ENCODE assay signal across 11 cellular contexts in the genomic region with DNA sequence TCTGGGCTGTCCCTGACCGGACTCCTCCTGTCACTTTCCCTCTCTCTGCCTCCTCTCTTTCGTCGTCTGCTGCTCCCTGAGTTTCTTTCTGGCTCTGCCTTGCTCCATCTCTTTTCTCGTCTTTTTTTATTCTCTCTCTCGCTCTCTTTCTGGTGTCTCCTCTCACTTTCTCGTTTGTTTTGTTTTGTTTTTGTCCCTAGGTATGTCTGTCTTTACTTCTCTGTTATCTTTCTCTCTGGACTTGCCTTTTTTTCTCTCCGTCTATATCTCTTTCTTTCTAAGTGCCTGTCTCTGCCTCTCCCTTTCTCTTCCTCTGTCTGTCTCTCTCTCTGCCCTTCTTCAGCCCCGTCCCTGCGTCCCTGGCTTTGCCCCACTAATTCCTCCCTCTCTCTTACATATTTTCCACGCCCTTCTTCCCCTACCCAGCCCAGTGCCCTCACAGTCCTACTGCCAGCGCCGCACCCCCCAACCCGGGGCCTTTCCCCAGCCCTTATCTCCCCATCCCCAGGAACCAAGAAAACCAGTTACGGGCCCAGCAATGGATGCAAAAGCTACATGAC. TPM values are rescaled to one million over a fixed set of nuclear protein-coding genes. Genes with fewer than 3 reads are reported as not detected.
DNase-seq lines count a peak whose midpoint lies in the region; ATAC-seq, FAIRE-seq and TF ChIP-seq lines count a peak whose summit lies in the region.
"Had no signal": no experiment of that assay in that cellular context is flagged by ENCODE, and none has a peak within 500 bp of the region (broad histone marks: within the 10 kb centered on the region; RNA-seq: fewer than 3 reads in every experiment).

No MANE protein-coding gene starts in this region.

- no peaks in the 10 kb centered on the region for H4K20me1 ChIP-seq in IMR-90 (ENCODE audit: insufficient read depth, low read length)
- no peaks in the 10 kb centered on the region for H4K20me1 ChIP-seq in K562 (replicated peaks; ENCODE audit: control insufficient read depth, insufficient read depth, low read length)

- FAIRE-seq in K562 (lab: Jason Lieb, UNC): no peak

- H3K4me3 Mint-ChIP-seq in CD4-positive, CD25-positive, alpha-beta regulatory T cell: peak overlapping the region; percentile 31 to 76 (median 38)
- peak overlapping the region; percentile 17 to 55 (median 40) for H3K4me3 Mint-ChIP-seq in nephron

- dilution Hi-C loops in IMR-90 (cut with HindIII; ENCODE audit: low sequenced_read_pairs, unreplicated experiment): no loop called here

- H2BK5ac ChIP-seq in IMR-90 (ENCODE audit: low read depth, low read length, poor library complexity, severe bottlenecking): no peak overlapping the region

- peak overlapping the region in 1 of 2 experiments; percentile 43; a peak in 1 of 4 replicates for H4K8ac ChIP-seq in IMR-90 (ENCODE audit: low read depth in 2 of 2, low read length in 2 of 2)

- in situ Hi-C loops in IMR-90 (cut with MboI; ENCODE audit: low sequenced_read_pairs) (no loop called here), K562 (cut with MboI) (no loop called here)

- H2AK5ac ChIP-seq in IMR-90 (ENCODE audit: low read depth, low read length): peak overlapping the region; percentile 70; the same call in 1 of the 2 replicates

- peaks cover 15% of the 10 kb centered on the region for H3K4me1 ChIP-seq in CD4-positive, CD25-positive, alpha-beta regulatory T cell (ENCODE audit: control insufficient read depth, insufficient read depth, low read length, poor library complexity, severe bottlenecking)
- peaks cover 3% of the 10 kb centered on the region; the same call in 1 of the 2 replicates for H3K4me1 ChIP-seq in IMR-90 (ENCODE audit: control insufficient read depth, insufficient read depth, low read length)
- H3K4me1 ChIP-seq in K562 (replicated peaks in 1 of 2; ENCODE audit: control insufficient read depth in 2 of 2, insufficient read depth in 2 of 2, low read length in 2 of 2): peaks cover 50 to 79% of the 10 kb centered on the region in 2 experiments
- peaks cover 2 to 17% (median 12%) of the 10 kb centered on the region in 6 donors for H3K4me1 ChIP-seq in spleen

- POLR2A ChIA-PET in IMR-90 (lab: Charles Lee; ENCODE audit: unreplicated experiment): no interaction called here
- POLR2A ChIA-PET in K562 (lab: Yijun Ruan, JAX): no interaction called here

- H3K9me3 Mint-ChIP-seq in CD4-positive, CD25-positive, alpha-beta regulatory T cell: peaks cover 0 to 10% (median under 1%) of the 10 kb centered on the region in 7 donors
- no peaks in the 10 kb centered on the region for H3K9me3 Mint-ChIP-seq in nephron
- H3K9me3 Mint-ChIP-seq: activated CD4-positive, alpha-beta memory T cell treated with anti-CD3 and anti-CD28 coated beads, Interleukin-2, amount 10 ng/mL, durations not matched to agents 7 days and 5 days; CD4-positive, alpha-beta T cell had no signal

- no peak overlapping the region for H2BK20ac ChIP-seq in IMR-90 (ENCODE audit: low read depth, low read length)

- intact Hi-C loops in IMR-90 (cut with micrococcal nuclease): loop anchor here (1.0 to 10.0 kb wide), 3 partner anchors 64 to 106 kb away; a partner anchor contains a TSS
- intact Hi-C loops in K562 (cut with micrococcal nuclease): loop anchor here (1.0 to 2.0 kb wide), 2 partner anchors 64 to 70 kb away; a partner anchor contains a TSS
- intact Hi-C loops in spleen (cut with DNase I; ENCODE audit: low total_unique reads): no loop called here

- no peak overlapping the region for H3K4ac ChIP-seq in IMR-90 (ENCODE audit: low read depth, low read length)

- 83% methylated on average over 1 of the region's 14 CpGs; no CpG with 5 or more reads in 1 of the 2 experiments for WGBS in IMR-90 (ENCODE audit: extremely low coverage in 2 of 2, insufficient read length in 1 of 2), 2 experiments
- WGBS in K562 (ENCODE audit: insufficient coverage, low coverage, missing lambda C conversion rate): 50% methylated on average over 11 of the region's 14 CpGs
- 64 to 74% (median 69%) methylated on average over 14 of the region's 14 CpGs for WGBS in spleen, 5 donors

- peak overlapping the region; percentile 84 for H2AFZ ChIP-seq in IMR-90 (replicated peaks; ENCODE audit: low read length, poor library complexity)
- peak overlapping the region; percentile 74 for H2AFZ ChIP-seq in K562 (ENCODE audit: low read depth, low read length)

- TF ChIP-seq RAD21 in IMR-90 (IDR thresholded peaks at IDR 0.05; ENCODE audit: low read length): no peak
- TF ChIP-seq RAD21 in K562 (CRISPR knock-in tag; conservative IDR thresholded peaks at IDR 0.05 in 1 of 2, IDR thresholded peaks at IDR 0.05 in 1 of 2): no peak

- peaks cover 4 to 18% (median 12%) of the 10 kb centered on the region in 4 donors for H3K4me1 Mint-ChIP-seq in CD4-positive, CD25-positive, alpha-beta regulatory T cell
- H3K4me1 Mint-ChIP-seq in nephron: peaks cover 18% of the 10 kb centered on the region

- CTCF ChIA-PET in IMR-90 (lab: Yijun Ruan, JAX): no interaction called here
- CTCF ChIA-PET in K562 (lab: Yijun Ruan, JAX; ENCODE audit: low intra/inter-chr PET ratio): interaction anchor here (0.6 to 1.0 kb wide), 2 partner anchors 75 to 223 kb away, joined by 3 read pairs; no protein-coding TSS in a partner anchor

- BruUV-seq in IMR-90 (replicated peaks; lab: Mats Ljungman, UMichigan) (no TSS peak), K562 (replicated peaks; lab: Mats Ljungman, UMichigan) (no TSS peak)

- no peaks in the 10 kb centered on the region for H3K36me3 ChIP-seq in CD4-positive, CD25-positive, alpha-beta regulatory T cell (ENCODE audit: control insufficient read depth, insufficient read depth, low read length)
- H3K36me3 ChIP-seq in IMR-90 (ENCODE audit: control insufficient read depth, insufficient read depth, low read length): no peaks in the 10 kb centered on the region
- H3K36me3 ChIP-seq in K562 (ENCODE audit: control insufficient read depth, insufficient read depth, low read length): no peaks in the 10 kb centered on the region
- H3K36me3 ChIP-seq in spleen: no peaks in the 10 kb centered on the region

- H3K9ac ChIP-seq in IMR-90 (ENCODE audit: low read depth, low read length) (no peak overlapping the region), K562 (ENCODE audit: insufficient read depth in 1 of 2, low read depth in 2 of 2, low read length in 2 of 2) (peak overlapping the region in 1 of 2 experiments; percentile 56; a peak in 1 of 4 replicates)

- no peaks in the 10 kb centered on the region for H3K79me2 ChIP-seq in K562 (ENCODE audit: control insufficient read depth, insufficient read depth, low read length)

- H3K36me3 Mint-ChIP-seq in CD4-positive, CD25-positive, alpha-beta regulatory T cell: peaks cover 3% of the 10 kb centered on the region
- no peaks in the 10 kb centered on the region for H3K36me3 Mint-ChIP-seq in nephron (ENCODE audit: low read depth)

- TF ChIP-seq CTCF in IMR-90 (conservative IDR thresholded peaks at IDR 0.05; ENCODE audit: low read depth, low read length): no peak
- TF ChIP-seq CTCF in K562 (IDR thresholded peaks at IDR 0.05 in 2 of 3, conservative IDR thresholded peaks at IDR 0.05 in 1 of 3; ENCODE audit: insufficient read depth in 2 of 3, low read depth in 1 of 3, low read length in 3 of 3): no peak
- TF ChIP-seq CTCF in nephron (IDR thresholded peaks at IDR 0.05; ENCODE audit: unreplicated experiment in 3 of 3): no peak
- no peak for TF ChIP-seq CTCF in spleen (IDR thresholded peaks at IDR 0.05 in 8 of 11, conservative IDR thresholded peaks at IDR 0.05 in 3 of 11)

- peaks cover 32% of the 10 kb centered on the region for H3K27me3 Mint-ChIP-seq in CD4-positive, CD25-positive, alpha-beta regulatory T cell
- H3K27me3 Mint-ChIP-seq in nephron (ENCODE audit: low read depth): peaks cover 47% of the 10 kb centered on the region

- H4K5ac ChIP-seq in IMR-90 (ENCODE audit: low read depth, low read length): no peak overlapping the region

- no peak for TF ChIP-seq EP300 in K562 (IDR thresholded peaks at IDR 0.05; ENCODE audit: low read length)

- H4K91ac ChIP-seq in IMR-90 (ENCODE audit: insufficient read depth, low read depth, low read length): no peak overlapping the region

- no peak for TF ChIP-seq POLR2A in IMR-90 (IDR thresholded peaks at IDR 0.05; ENCODE audit: low read depth, low read length)
- no peak for TF ChIP-seq POLR2A in K562 (conservative IDR thresholded peaks at IDR 0.05)
- no peak for TF ChIP-seq POLR2A in spleen (IDR thresholded peaks at IDR 0.05)

- H3K9me3 ChIP-seq in CD4-positive, CD25-positive, alpha-beta regulatory T cell (ENCODE audit: control insufficient read depth in 2 of 2, low read length in 2 of 2): no peaks in the 10 kb centered on the region
- H3K9me3 ChIP-seq in IMR-90 (ENCODE audit: control insufficient read depth, insufficient read depth, low read length): no peaks in the 10 kb centered on the region
- no peaks in the 10 kb centered on the region for H3K9me3 ChIP-seq in K562 (replicated peaks; ENCODE audit: control insufficient read depth, insufficient read depth, low read depth, low read length)
- H3K9me3 ChIP-seq in spleen: no peaks in the 10 kb centered on the region

- ATAC-seq in CD4-positive, CD25-positive, alpha-beta regulatory T cell (ENCODE audit: low read depth in 2 of 2): no peak
- ATAC-seq in IMR-90 (ENCODE audit: low read depth) (no peak), K562 (no peak)

- no peak overlapping the region for H3K23ac ChIP-seq in IMR-90 (ENCODE audit: low read depth, low read length)

- H3K9me1 ChIP-seq in IMR-90 (ENCODE audit: insufficient read depth, low read length) (no peaks in the 10 kb centered on the region; the same call in 1 of the 2 replicates), K562 (ENCODE audit: control insufficient read depth, insufficient read depth, low read length) (no peaks in the 10 kb centered on the region)

- H3K4me3 ChIP-seq in CD4-positive, CD25-positive, alpha-beta regulatory T cell (ENCODE audit: low read depth, low read length): no peak overlapping the region
- H3K4me3 ChIP-seq in IMR-90 (ENCODE audit: insufficient read depth, low read depth, low read length) (no peak overlapping the region), K562 (no peak overlapping the region), spleen (peak overlapping the region in 1 of 8 donors; percentile 72)

- no peak overlapping the region for H2BK15ac ChIP-seq in IMR-90 (ENCODE audit: low read depth, low read length)

- no peak overlapping the region for H2AK9ac ChIP-seq in IMR-90 (replicated peaks; ENCODE audit: low read depth, low read length, poor library complexity)

- no peak overlapping the region for H3K14ac ChIP-seq in IMR-90 (replicated peaks; ENCODE audit: low read depth, low read length)

- peak overlapping the region in 2 of 3 donors; percentile 76 to 85 for H3K27ac Mint-ChIP-seq in CD4-positive, CD25-positive, alpha-beta regulatory T cell
- no peak overlapping the region for H3K27ac Mint-ChIP-seq in nephron
- H3K27ac Mint-ChIP-seq: activated CD4-positive, alpha-beta memory T cell treated with anti-CD3 and anti-CD28 coated beads, Interleukin-2, amount 10 ng/mL, durations not matched to agents 7 days and 5 days; CD4-positive, alpha-beta T cell had no signal

- H3K56ac ChIP-seq in IMR-90 (ENCODE audit: extremely low read depth, insufficient read depth, low read length): no peak overlapping the region

- H3K18ac ChIP-seq in IMR-90 (ENCODE audit: low read depth, low read length): no peak overlapping the region

- H3K27me3 ChIP-seq in CD4-positive, CD25-positive, alpha-beta regulatory T cell (ENCODE audit: control insufficient read depth, insufficient read depth, low read length): peaks cover 7% of the 10 kb centered on the region
- H3K27me3 ChIP-seq in IMR-90 (ENCODE audit: control insufficient read depth, insufficient read depth, low read length) (peaks cover 15% of the 10 kb centered on the region), K562 (ENCODE audit: control insufficient read depth in 2 of 2, insufficient read depth in 2 of 2, low read length in 2 of 2) (no peaks in the 10 kb centered on the region), spleen (replicated peaks in 1 of 7) (peaks cover 0 to 36% (median 11%) of the 10 kb centered on the region in 7 donors)

- no peak for DNase-seq in CD4-positive, CD25-positive, alpha-beta regulatory T cell
- no peak for DNase-seq in IMR-90
- no peak for DNase-seq in K562 (ENCODE audit: extremely low read depth in 1 of 4, low spot score in 3 of 4)
- no peak for DNase-seq in OCI-M2 (lab: John Stamatoyannopoulos, UW; ENCODE audit: unreplicated experiment)
- no peak for DNase-seq in NCI-H1694 (lab: John Stamatoyannopoulos, UW)
- no peak for DNase-seq in putamen (ENCODE audit: low spot score)
- no peak for DNase-seq in spleen
- DNase-seq: cortex of kidney had no signal

- no peak overlapping the region for H2BK120ac ChIP-seq in IMR-90 (ENCODE audit: low read depth, low read length)

- no peaks in the 10 kb centered on the region for H3K79me1 ChIP-seq in IMR-90 (ENCODE audit: low read depth in 1 of 2, low read length in 2 of 2)

- no peak overlapping the region for H3K27ac ChIP-seq in CD4-positive, CD25-positive, alpha-beta regulatory T cell (ENCODE audit: insufficient read depth, low read length, poor library complexity, severe bottlenecking)
- H3K27ac ChIP-seq in IMR-90 (ENCODE audit: insufficient read depth, low read length) (no peak overlapping the region), K562 (ENCODE audit: extremely low read depth, low read depth, low read length) (no peak overlapping the region), spleen (no peak overlapping the region)

- H3K4me2 ChIP-seq in IMR-90 (ENCODE audit: low read depth, low read length) (no peak overlapping the region), K562 (ENCODE audit: insufficient read depth, low read length) (no peak overlapping the region)

RNA-seq across cellular contexts. Expression of a gene that starts 48.1 kb away (rescaled TPM):
- total RNA-seq in CD4-positive, CD25-positive, alpha-beta regulatory T cell: 195 TPM
- 100 to 1,000 TPM; 120 to 172 (median 151) TPM for polyA plus RNA-seq in CD4-positive, CD25-positive, alpha-beta regulatory T cell
- 15.6 and 16.1 TPM in 2 replicates for total RNA-seq in IMR-90 (2012; rRNA removed)
- polyA plus RNA-seq in IMR-90 (2012; rRNA removed): 94.0 and 108 TPM in 2 replicates
- 70.5 and 114 TPM in 2 replicates for polyA plus RNA-seq in IMR-90 (2012; cell fraction: cytosol; rRNA removed)
- polyA plus RNA-seq in IMR-90 (2012; cell fraction: nucleus; rRNA removed; ENCODE audit: low replicate concordance): 124 and 239 TPM in 2 replicates
- 33.3 and 146 TPM in 2 replicates for total RNA-seq in K562 (2011; cell fraction: chromatin; rRNA removed; ENCODE audit: low replicate concordance)
- 62.0 and 84.4 TPM in 2 replicates for total RNA-seq in K562 (2011; cell fraction: nucleolus; rRNA removed)
- total RNA-seq in K562 (2011; cell fraction: nucleoplasm; rRNA removed): 39.4 and 65.9 TPM in 2 replicates
- 33.7 and 48.0 TPM in 2 replicates for total RNA-seq in K562 (2014; rRNA removed)
- total RNA-seq in K562 (2014; rRNA removed; fragmentation: Illumina TruSeq; extraction: Trizol): 6.6 and 9.6 TPM in 2 replicates
- total RNA-seq in K562 (2015; rRNA removed; fragmentation: Illumina TruSeq; extraction: Trizol): 17.5 and 22.3 TPM in 2 replicates
- total RNA-seq in K562 (2021): 54.5 and 58.1 TPM in 2 replicates
- polyA plus RNA-seq in K562 (2011; rRNA removed): 18.9 and 24.4 TPM in 2 replicates
- 34.0 and 79.0 TPM in 2 replicates for polyA plus RNA-seq in K562 (2011; cell fraction: cytosol; rRNA removed)
- polyA plus RNA-seq in K562 (2011; cell fraction: nucleus; rRNA removed): 68.6 and 104 TPM in 2 replicates
- 56.1 and 106 TPM in 2 replicates for polyA plus RNA-seq in K562 (2012)
- polyA plus RNA-seq in K562 (2014; fragmentation: Illumina TruSeq; extraction: Trizol): 33.7 and 42.0 TPM in 2 replicates
- polyA plus RNA-seq in K562 (2014; fragmentation: Nextera tagmentation; extraction: Ambion mirVana): 1 to 10 TPM; 1.2 to 4.9 TPM
- 34.2 and 40.4 TPM in 2 replicates for polyA plus RNA-seq in K562 (2014; rRNA removed)
- polyA minus RNA-seq in K562 (2011; rRNA and poly(A)+ RNA removed): 11.5 and 17.4 TPM in 2 replicates
- polyA minus RNA-seq in K562 (2011; cell fraction: cytosol; rRNA and poly(A)+ RNA removed): 53.0 and 61.0 TPM in 2 replicates
- polyA minus RNA-seq in K562 (2011; cell fraction: nucleus; rRNA and poly(A)+ RNA removed): 18.8 and 19.9 TPM in 2 replicates
- total RNA-seq in spleen: 100 to 1,000 TPM; 127 to 282 (median 151) TPM
- 100 to 1,000 TPM; 102 to 164 (median 152) TPM for polyA plus RNA-seq in spleen

Comparison
In these comparisons a context has a peak if more than half of its experiments do, and no peak if none do; other contexts are left out.
1. H3K27ac Mint-ChIP-seq: peak in CD4-positive, CD25-positive, alpha-beta regulatory T cell (2 of 3); none in nephron (0 of 3).